ENCODE assay signal across 22 cellular contexts in genomic region chr1:7540816-7541215, GRCh38.
"Had no signal": no experiment of that assay in that cellular context is flagged by ENCODE, and none has a peak within 500 bp of the region (broad histone marks: within the 10 kb centered on the region; RNA-seq: fewer than 3 reads in every experiment).

No MANE protein-coding gene starts in this region.

- DNase-seq: cortex of kidney; effector memory CD8-positive, alpha-beta T cell; head of caudate nucleus; left cardiac atrium; mammary epithelial cell; natural killer cell; pancreas; right lobe of liver; small intestine; stimulated activated CD4-positive, alpha-beta T cell treated with anti-CD3 and anti-CD28 coated beads, Interleukin-12 subunit alpha, Interleukin-12 subunit beta, amount 100 ng/mL, for 4 hours; stimulated activated CD4-positive, alpha-beta T cell treated with anti-CD3 and anti-CD28 coated beads, Interleukin-1b, Interleukin-23, amount 100 ng/mL, for 48 hours; stimulated activated CD4-positive, alpha-beta T cell treated with anti-CD3 and anti-CD28 coated beads, Interleukin-4, amount 100 ng/mL, for 1 hour; stimulated activated CD8-positive, alpha-beta memory T cell treated with anti-CD3 and anti-CD28 coated beads, Interleukin-4, amount 100 ng/mL, for 48 hours; stimulated activated naive CD4-positive, alpha-beta T cell; stimulated activated naive CD8-positive, alpha-beta T cell treated with anti-CD3 and anti-CD28 coated beads, Interleukin-15, amount 100 ng/mL, for 72 hours; thyroid gland; trophoblast cell had no signal

- H3K9me3 ChIP-seq: left lung, neutrophil, pancreas, right lobe of liver, thyroid gland had no signal

- H3K27ac ChIP-seq: left lung, neutrophil, pancreas, right lobe of liver, thyroid gland had no signal

- H3K27me3 ChIP-seq: pancreas, right lobe of liver, thyroid gland had no signal

- H3K9me3 Mint-ChIP-seq: effector memory CD8-positive, alpha-beta T cell; natural killer cell; stimulated activated naive CD8-positive, alpha-beta T cell treated with anti-CD3 and anti-CD28 coated beads, Interleukin-15, amount 100 ng/mL, for 72 hours had no signal

- ATAC-seq: effector memory CD8-positive, alpha-beta T cell; left cardiac atrium; left lung; natural killer cell; pancreas; stimulated activated naive CD8-positive, alpha-beta T cell treated with anti-CD3 and anti-CD28 coated beads, Interleukin-15, amount 100 ng/mL, for 72 hours had no signal

- H3K4me3 ChIP-seq: left lung, pancreas, right lobe of liver, thyroid gland had no signal

- FAIRE-seq: frontal cortex, pancreas, small intestine had no signal

- H3K36me3 ChIP-seq: left lung, neutrophil, pancreas, right lobe of liver, thyroid gland had no signal

- H3K36me3 Mint-ChIP-seq: natural killer cell had no signal

- H3K4me1 Mint-ChIP-seq: natural killer cell; stimulated activated naive CD8-positive, alpha-beta T cell treated with anti-CD3 and anti-CD28 coated beads, Interleukin-15, amount 100 ng/mL, for 72 hours had no signal

- H3K27ac Mint-ChIP-seq: effector memory CD8-positive, alpha-beta T cell; natural killer cell; progenitor cell of endocrine pancreas; stimulated activated naive CD8-positive, alpha-beta T cell treated with anti-CD3 and anti-CD28 coated beads, Interleukin-15, amount 100 ng/mL, for 72 hours had no signal

- H3K4me1 ChIP-seq: left lung, pancreas, right lobe of liver, thyroid gland had no signal

- H3K4me3 Mint-ChIP-seq: effector memory CD8-positive, alpha-beta T cell; natural killer cell; neural crest cell; stimulated activated naive CD8-positive, alpha-beta T cell treated with anti-CD3 and anti-CD28 coated beads, Interleukin-15, amount 100 ng/mL, for 72 hours had no signal
